In the genomic region with DNA sequence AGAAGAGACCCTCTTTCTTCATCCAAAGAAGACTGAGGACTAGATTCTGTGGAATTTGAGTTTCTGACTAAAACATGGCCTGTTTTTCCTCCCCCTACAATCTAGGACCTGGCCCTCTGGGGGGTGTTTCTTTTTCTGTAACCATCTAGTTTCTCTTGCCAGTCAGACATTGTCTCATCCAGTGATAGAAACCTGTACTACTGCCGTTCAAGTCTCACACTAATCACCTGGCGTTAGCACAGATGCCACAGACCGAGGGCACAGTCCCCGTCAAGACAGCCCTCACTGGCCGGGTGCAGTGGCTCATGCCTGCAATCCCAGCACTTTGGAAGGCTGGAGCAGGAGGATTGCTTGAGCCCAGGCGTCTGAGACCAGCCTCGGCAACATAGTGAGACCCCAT, we compare ENCODE assay signal across 24 cellular contexts.
"Had no signal": no experiment of that assay in that cellular context is flagged by ENCODE, and none has a peak within 500 bp of the region (broad histone marks: within the 10 kb centered on the region; RNA-seq: fewer than 3 reads in every experiment).

No MANE protein-coding gene starts in this region.

- H3K27me3 ChIP-seq: heart left ventricle, neural progenitor cell, pancreas had no signal

- H3K36me3 Mint-ChIP-seq: natural killer cell treated with Interleukin-12 subunit alpha and Interleukin-12 subunit beta and Interleukin-15 and Interleukin-18, amount 100 ng/mL, for 72 hours; neural progenitor cell; stimulated activated naive B cell treated with anti-CD40 and anti-IgM and Interleukin-4, amounts not matched to agents 10 μg/mL and 1 μg/mL and 100 μg/mL, for 72 hours had no signal

- H3K4me3 Mint-ChIP-seq: natural killer cell treated with Interleukin-12 subunit alpha and Interleukin-12 subunit beta and Interleukin-15 and Interleukin-18, amount 100 ng/mL, for 72 hours; neural progenitor cell; stimulated activated naive B cell treated with anti-CD40 and anti-IgM and Interleukin-4, amounts not matched to agents 10 μg/mL and 1 μg/mL and 100 μg/mL, for 72 hours; stimulated activated naive CD8-positive, alpha-beta T cell treated with anti-CD3 and anti-CD28 coated beads, Interleukin-15, amount 100 ng/mL, for 72 hours had no signal

- ATAC-seq: esophagus mucosa; heart left ventricle; left lobe of liver; mucosa of descending colon; natural killer cell treated with Interleukin-12 subunit alpha and Interleukin-12 subunit beta and Interleukin-15 and Interleukin-18, amount 100 ng/mL, for 72 hours; pancreas; sciatic nerve; stimulated activated naive B cell treated with anti-CD40 and anti-IgM and Interleukin-4, amounts not matched to agents 10 μg/mL and 1 μg/mL and 100 μg/mL, for 72 hours; stimulated activated naive CD8-positive, alpha-beta T cell treated with anti-CD3 and anti-CD28 coated beads, Interleukin-15, amount 100 ng/mL, for 72 hours had no signal

- H3K4me2 ChIP-seq: neural progenitor cell had no signal

- H3K9me3 Mint-ChIP-seq: natural killer cell treated with Interleukin-12 subunit alpha and Interleukin-12 subunit beta and Interleukin-15 and Interleukin-18, amount 100 ng/mL, for 72 hours had no signal

- H3K27ac ChIP-seq: neural progenitor cell, pancreas, skin epidermis, thoracic aorta had no signal

- H3K4me1 Mint-ChIP-seq: stimulated activated naive CD8-positive, alpha-beta T cell treated with anti-CD3 and anti-CD28 coated beads, Interleukin-15, amount 100 ng/mL, for 72 hours had no signal

- H3K9me3 ChIP-seq: mucosa of descending colon, pancreas, thoracic aorta had no signal

- DNase-seq: effector memory CD4-positive, alpha-beta T cell; heart left ventricle; hippocampal formation; mammary epithelial cell; mucosa of descending colon; nucleus accumbens; pancreas; stimulated activated CD4-positive, alpha-beta T cell treated with anti-CD3 and anti-CD28 coated beads, Interleukin-2, amount 100 ng/mL, for 24 hours; stimulated activated CD4-positive, alpha-beta T cell treated with anti-CD3 and anti-CD28 coated beads, Interleukin-4, amount 100 ng/mL, for 4 hours; stimulated activated naive B cell treated with anti-CD40 and anti-IgM and Interleukin-4, amounts not matched to agents 10 μg/mL and 1 μg/mL and 100 μg/mL, for 72 hours; stimulated activated naive CD8-positive, alpha-beta T cell treated with anti-CD3 and anti-CD28 coated beads, Interleukin-15, amount 100 ng/mL, for 72 hours; trophoblast cell had no signal

- H3K4me3 ChIP-seq: heart left ventricle, mucosa of descending colon, neural progenitor cell, pancreas, skin epidermis, thoracic aorta had no signal

- FAIRE-seq: endometrium, frontal cortex, islet of Langerhans, pancreas, urothelium cell line had no signal

- H3K4me1 ChIP-seq: heart left ventricle, pancreas had no signal

- H3K27ac Mint-ChIP-seq: natural killer cell treated with Interleukin-12 subunit alpha and Interleukin-12 subunit beta and Interleukin-15 and Interleukin-18, amount 100 ng/mL, for 72 hours; neural progenitor cell; progenitor cell of endocrine pancreas; stimulated activated naive B cell treated with anti-CD40 and anti-IgM and Interleukin-4, amounts not matched to agents 10 μg/mL and 1 μg/mL and 100 μg/mL, for 72 hours; stimulated activated naive CD8-positive, alpha-beta T cell treated with anti-CD3 and anti-CD28 coated beads, Interleukin-15, amount 100 ng/mL, for 72 hours had no signal

- H2AFZ ChIP-seq: neural progenitor cell had no signal

- H3K36me3 ChIP-seq: heart left ventricle, neural progenitor cell, pancreas, thoracic aorta had no signal

- H3K27me3 Mint-ChIP-seq: progenitor cell of endocrine pancreas; stimulated activated naive B cell treated with anti-CD40 and anti-IgM and Interleukin-4, amounts not matched to agents 10 μg/mL and 1 μg/mL and 100 μg/mL, for 72 hours; stimulated activated naive CD8-positive, alpha-beta T cell treated with anti-CD3 and anti-CD28 coated beads, Interleukin-15, amount 100 ng/mL, for 72 hours had no signal

- H3K9ac ChIP-seq: neural progenitor cell had no signal
